1 cellular context compared by ENCODE assay signal in genomic region chr19:7575426-7576040, GRCh38.
TF ChIP-seq lines count a peak whose summit lies in the region.

No MANE protein-coding gene starts in this region.

TF ChIP-seq in A549, 52 proteins besides CTCF, POLR2A, EP300 and RAD21:
- no peak for TF ChIP-seq RCOR1 (IDR thresholded peaks at IDR 0.05; ENCODE audit: low read depth, low read length)
- peak; percentile 76 for TF ChIP-seq MAFK (IDR thresholded peaks at IDR 0.05; ENCODE audit: partially characterized antibody)
- no peak for TF ChIP-seq POLR2AphosphoS2 (conservative IDR thresholded peaks at IDR 0.05; ENCODE audit: low read length)
- no peak for TF ChIP-seq EHF (CRISPR knock-in tag; IDR thresholded peaks at IDR 0.05)
- TF ChIP-seq CBX2 (IDR thresholded peaks at IDR 0.05; ENCODE audit: borderline replicate concordance, low read depth), result no peak
- no peak for TF ChIP-seq HES2 (IDR thresholded peaks at IDR 0.05)
- no peak for TF ChIP-seq JUNB (IDR thresholded peaks at IDR 0.05)
- TF ChIP-seq HOXB5 (CRISPR knock-in tag; IDR thresholded peaks at IDR 0.05), result no peak
- no peak for TF ChIP-seq E2F6 (IDR thresholded peaks at IDR 0.05; ENCODE audit: borderline replicate concordance, low read depth)
- peak; percentile 65 for TF ChIP-seq USF2 (IDR thresholded peaks at IDR 0.05)
